Comparison of ENCODE assay signal across 8 cellular contexts in the genomic region with DNA sequence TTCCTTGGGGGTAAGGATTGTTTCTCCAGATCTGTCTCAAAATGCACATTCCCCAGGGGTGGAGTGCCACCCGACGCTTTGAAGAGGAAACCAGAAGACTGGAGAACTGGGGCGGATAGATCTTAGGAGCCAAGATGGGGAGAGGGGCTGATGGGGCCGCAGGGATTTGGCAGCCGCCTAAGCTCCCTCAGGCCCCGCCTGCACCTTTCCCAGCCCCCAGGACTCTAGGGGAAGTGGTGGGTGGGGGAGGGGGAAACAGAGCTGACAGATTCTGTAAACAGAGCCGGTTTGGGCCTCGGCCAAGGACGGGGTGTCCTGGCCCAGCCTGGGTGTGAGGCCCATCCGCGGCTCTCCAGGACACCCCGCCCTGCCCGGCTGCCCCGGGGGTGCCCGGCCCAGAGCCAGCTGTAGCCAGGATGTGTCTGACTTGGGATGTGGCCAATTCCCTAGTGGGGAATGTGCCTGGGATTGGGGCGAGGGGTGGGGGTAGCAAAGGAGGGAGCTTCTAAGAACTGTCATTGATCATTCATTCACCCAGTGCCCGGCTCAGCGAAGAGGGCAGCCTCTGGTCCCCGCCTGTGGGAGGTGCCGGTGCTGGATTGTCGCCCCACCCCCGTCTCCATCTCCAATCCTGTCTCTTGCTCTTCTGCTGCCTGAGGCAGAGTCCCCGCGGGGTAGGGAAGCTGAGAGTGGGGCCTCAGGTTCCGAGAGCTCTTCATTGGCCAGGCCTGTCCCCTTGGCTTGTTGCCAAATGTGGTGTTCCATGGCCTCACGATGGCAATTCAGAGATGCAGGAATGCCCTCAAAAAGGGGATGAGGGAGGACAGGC. TPM values are rescaled to one million over a fixed set of nuclear protein-coding genes. Genes with fewer than 3 reads are reported as not detected.
DNase-seq lines count a peak whose midpoint lies in the region; ATAC-seq and TF ChIP-seq lines count a peak whose summit lies in the region.

No MANE protein-coding gene starts in this region.

- peak overlapping the region; percentile 55 for H3K27ac Mint-ChIP-seq in activated T-helper 2 cell treated with anti-CD3 and anti-CD28 coated beads, Interferon-gamma antibody, Interleukin-2, Interleukin-4, amounts not matched to agents 10 μg/mL and 5 μg/mL and 100 μg/mL, durations not matched to agents 14 hours and 24 hours and 36 hours

- H3K27me3 ChIP-seq in BJ (ENCODE audit: control insufficient read depth, insufficient read depth, low read length) (no peaks in the 10 kb centered on the region), HUES6 (ENCODE audit: control insufficient read depth, insufficient read depth, low read length) (no peaks in the 10 kb centered on the region), muscle layer of duodenum (ENCODE audit: low read depth, low read length) (no peaks in the 10 kb centered on the region)

- H3K4me1 ChIP-seq in HUES6 (ENCODE audit: control insufficient read depth, insufficient read depth, low read length) (peaks cover 14% of the 10 kb centered on the region), muscle layer of duodenum (ENCODE audit: control insufficient read depth in 1 of 2, insufficient read depth in 2 of 2, low read length in 2 of 2) (peaks cover 13 to 19% of the 10 kb centered on the region in 2 donors)

- peaks cover 2% of the 10 kb centered on the region for H3K27me3 Mint-ChIP-seq in activated T-helper 2 cell treated with anti-CD3 and anti-CD28 coated beads, Interferon-gamma antibody, Interleukin-2, Interleukin-4, amounts not matched to agents 10 μg/mL and 5 μg/mL and 100 μg/mL, durations not matched to agents 14 hours and 24 hours and 36 hours (ENCODE audit: low read depth)

- peak overlapping the region; percentile 94 for H3K27ac ChIP-seq in HUES6 (ENCODE audit: low read depth, low read length)
- H3K27ac ChIP-seq in muscle layer of duodenum (ENCODE audit: low read length), result peak overlapping the region; percentile 96
- H3K27ac ChIP-seq in temporal lobe (ENCODE audit: low read depth, low read length), result peak overlapping the region; percentile 98

- POLR2A ChIA-PET in BJ (lab: Charles Lee), result interaction anchor here (0.6 to 0.9 kb wide), 2 partner anchors 14 to 288 kb away, joined by 3 to 5 read pairs; no protein-coding TSS in a partner anchor

- no peaks in the 10 kb centered on the region for H3K36me3 ChIP-seq in BJ (ENCODE audit: control insufficient read depth, insufficient read depth, low read length)
- no peaks in the 10 kb centered on the region for H3K36me3 ChIP-seq in HUES6 (ENCODE audit: control insufficient read depth, insufficient read depth, low read length)
- H3K36me3 ChIP-seq in muscle layer of duodenum (ENCODE audit: control insufficient read depth in 1 of 2, insufficient read depth in 2 of 2, low read length in 2 of 2), result no peaks in the 10 kb centered on the region

- intact Hi-C loops in activated T-helper 2 cell treated with anti-CD3 and anti-CD28 coated beads, Interferon-gamma antibody, Interleukin-2, Interleukin-4, amounts not matched to agents 10 μg/mL and 5 μg/mL and 100 μg/mL, durations not matched to agents 14 hours and 24 hours and 36 hours (cut with micrococcal nuclease), result loop anchor here (2.0 to 5.0 kb wide), 2 partner anchors 36 to 61 kb away; a partner anchor contains a TSS

- peaks cover 7% of the 10 kb centered on the region for H3K4me1 Mint-ChIP-seq in activated T-helper 2 cell treated with anti-CD3 and anti-CD28 coated beads, Interferon-gamma antibody, Interleukin-2, Interleukin-4, amounts not matched to agents 10 μg/mL and 5 μg/mL and 100 μg/mL, durations not matched to agents 14 hours and 24 hours and 36 hours (ENCODE audit: low read depth)

- TF ChIP-seq CTCF in BJ (IDR thresholded peaks at IDR 0.05; ENCODE audit: insufficient read depth, low read depth, low read length) (no peak), fibroblast of mammary gland (conservative IDR thresholded peaks at IDR 0.05; ENCODE audit: control insufficient read depth, insufficient read depth, low read depth, low read length) (no peak)

- H3K4me3 ChIP-seq in BJ (ENCODE audit: low read depth, low read length), result peak overlapping the region; percentile 34
- H3K4me3 ChIP-seq in HUES6 (ENCODE audit: low read depth, low read length), result peak overlapping the region; percentile 78
- H3K4me3 ChIP-seq in fibroblast of mammary gland (ENCODE audit: control insufficient read depth, low read depth, low read length), result peak overlapping the region; percentile 41
- H3K4me3 ChIP-seq in muscle layer of duodenum (ENCODE audit: low read depth in 1 of 2, low read length in 2 of 2), result peak overlapping the region; percentile 71 to 74

- CTCF ChIA-PET in BJ (lab: Yijun Ruan, JAX), result interaction anchor here (0.7 to 1.7 kb wide), 10 partner anchors 9 to 111 kb away, joined by 3 to 6 read pairs (median 4); a partner anchor contains a TSS

- H3K9me3 Mint-ChIP-seq in activated T-helper 2 cell treated with anti-CD3 and anti-CD28 coated beads, Interferon-gamma antibody, Interleukin-2, Interleukin-4, amounts not matched to agents 10 μg/mL and 5 μg/mL and 100 μg/mL, durations not matched to agents 14 hours and 24 hours and 36 hours, result peaks cover 3% of the 10 kb centered on the region

- peaks cover 1% of the 10 kb centered on the region; the same call in 1 of the 2 replicates for H3K9me3 ChIP-seq in HUES6 (ENCODE audit: control insufficient read depth, insufficient read depth, low read depth, low read length)
- H3K9me3 ChIP-seq in muscle layer of duodenum (ENCODE audit: control insufficient read depth in 1 of 2, low read length in 2 of 2), result no peaks in the 10 kb centered on the region

- peak; percentile 30 for ATAC-seq in GM19351 (IDR thresholded peaks at IDR 0.05; ENCODE audit: unreplicated experiment)

- no peaks in the 10 kb centered on the region for H3K36me3 Mint-ChIP-seq in activated T-helper 2 cell treated with anti-CD3 and anti-CD28 coated beads, Interferon-gamma antibody, Interleukin-2, Interleukin-4, amounts not matched to agents 10 μg/mL and 5 μg/mL and 100 μg/mL, durations not matched to agents 14 hours and 24 hours and 36 hours (ENCODE audit: low read depth)

- H3K4me3 Mint-ChIP-seq in activated T-helper 2 cell treated with anti-CD3 and anti-CD28 coated beads, Interferon-gamma antibody, Interleukin-2, Interleukin-4, amounts not matched to agents 10 μg/mL and 5 μg/mL and 100 μg/mL, durations not matched to agents 14 hours and 24 hours and 36 hours (ENCODE audit: low read depth), result peak overlapping the region; percentile 68

- DNase-seq in BJ (ENCODE audit: low read depth) (no peak), OCI-M1 (lab: John Stamatoyannopoulos, UW) (peak; percentile 96), fibroblast of mammary gland (ENCODE audit: low read depth) (peak; percentile 95)
- DNase-seq in activated T-helper 2 cell treated with anti-CD3 and anti-CD28 coated beads, Interferon-gamma antibody, Interleukin-2, Interleukin-4, amounts not matched to agents 10 μg/mL and 5 μg/mL and 100 μg/mL, durations not matched to agents 14 hours and 24 hours and 36 hours (ENCODE audit: low spot score), result no peak

- H3K9ac ChIP-seq in HUES6 (ENCODE audit: low read length), result peak overlapping the region; percentile 98

RNA-seq across cellular contexts. Expression of a gene that starts 54.8 kb away (rescaled TPM):
- polyA plus RNA-seq in BJ (2011; rRNA removed), result 10.5 and 18.9 TPM in 2 replicates
- polyA minus RNA-seq in BJ (2011; rRNA and poly(A)+ RNA removed), result 2.5 and 4.3 TPM in 2 replicates
- total RNA-seq in activated T-helper 2 cell treated with anti-CD3 and anti-CD28 coated beads, Interferon-gamma antibody, Interleukin-2, Interleukin-4, amounts not matched to agents 10 μg/mL and 5 μg/mL and 100 μg/mL, durations not matched to agents 14 hours and 24 hours and 36 hours, result 34.5 and 37.8 TPM in 2 replicates
- 29.5 TPM for total RNA-seq in temporal lobe

RNA-seq across cellular contexts. Expression of a gene that starts 59.0 kb away (rescaled TPM):
- 12.5 and 15.5 TPM in 2 replicates for polyA plus RNA-seq in BJ (2011; rRNA removed)
- polyA minus RNA-seq in BJ (2011; rRNA and poly(A)+ RNA removed), result 18.5 and 23.4 TPM in 2 replicates
- 76.8 and 81.2 TPM in 2 replicates for total RNA-seq in activated T-helper 2 cell treated with anti-CD3 and anti-CD28 coated beads, Interferon-gamma antibody, Interleukin-2, Interleukin-4, amounts not matched to agents 10 μg/mL and 5 μg/mL and 100 μg/mL, durations not matched to agents 14 hours and 24 hours and 36 hours
- 3.4 TPM for total RNA-seq in temporal lobe

Comparison
In these comparisons a context has a peak if more than half of its experiments do, and no peak if none do; other contexts are left out.
1. DNase-seq: peak in OCI-M1 (single experiment) and fibroblast of mammary gland (single experiment); none in BJ (single experiment) and activated T-helper 2 cell treated with anti-CD3 and anti-CD28 coated beads, Interferon-gamma antibody, Interleukin-2, Interleukin-4, amounts not matched to agents 10 μg/mL and 5 μg/mL and 100 μg/mL, durations not matched to agents 14 hours and 24 hours and 36 hours (single experiment).
2. RNA of a gene that starts 59.0 kb away (total RNA-seq): 76.8 to 81.2 TPM in activated T-helper 2 cell treated with anti-CD3 and anti-CD28 coated beads, Interferon-gamma antibody, Interleukin-2, Interleukin-4, amounts not matched to agents 10 μg/mL and 5 μg/mL and 100 μg/mL, durations not matched to agents 14 hours and 24 hours and 36 hours; 3.4 TPM in temporal lobe (single experiment); every median in the first group is over 10 times any median in the second.
3. Peak in every context shown above with its lines, with median percentiles within 50 percentile points of each other: H3K4me3 ChIP-seq and H3K27ac ChIP-seq.